In genomic region chr11:17611503-17612220, GRCh38 we compare ENCODE assay signal across 20 cellular contexts.
DNase-seq lines count a peak whose midpoint lies in the region; ATAC-seq, FAIRE-seq and TF ChIP-seq lines count a peak whose summit lies in the region.
"Had no signal": no experiment of that assay in that cellular context is flagged by ENCODE, and none has a peak within 500 bp of the region (broad histone marks: within the 10 kb centered on the region; RNA-seq: fewer than 3 reads in every experiment).

No MANE protein-coding gene starts in this region.

- H3K4me2 ChIP-seq in H1 (ENCODE audit: insufficient read depth in 1 of 2, low read depth in 2 of 2, low read length in 2 of 2) (no peak overlapping the region), neuronal stem cell (ENCODE audit: insufficient read depth, low read length, poor library complexity, severe bottlenecking) (no peak overlapping the region)
- H3K4me2 ChIP-seq: A549 had no signal

- H4K5ac ChIP-seq in H1 (ENCODE audit: insufficient read length, low read depth, low read length): no peak overlapping the region

- TF ChIP-seq RAD21 in H1 (IDR thresholded peaks at IDR 0.05 in 1 of 2, conservative IDR thresholded peaks at IDR 0.05 in 1 of 2; ENCODE audit: low read depth in 2 of 2, low read length in 2 of 2): no peak

- H2BK12ac ChIP-seq in H1 (ENCODE audit: low read depth, low read length) (no peak overlapping the region), neuronal stem cell (ENCODE audit: low read length) (no peak overlapping the region)

- no peak overlapping the region for H3K27ac Mint-ChIP-seq in activated CD8-positive, alpha-beta memory T cell treated with anti-CD3 and anti-CD28 coated beads, Interleukin-2, amount 10 ng/mL, durations not matched to agents 7 days and 5 days
- H3K27ac Mint-ChIP-seq in immature natural killer cell: no peak overlapping the region
- H3K27ac Mint-ChIP-seq: B cell had no signal

- no peak for FAIRE-seq in H1 (lab: Jason Lieb, UNC)
- FAIRE-seq: A549, D721Med, H54 had no signal

- H3K4ac ChIP-seq in H1 (replicated peaks; ENCODE audit: insufficient read length, low read depth, low read length): no peak overlapping the region
- H3K4ac ChIP-seq in neuronal stem cell (ENCODE audit: low read length): no peak overlapping the region

- no peak for ATAC-seq in activated CD8-positive, alpha-beta memory T cell treated with anti-CD3 and anti-CD28 coated beads, Interleukin-2, amount 10 ng/mL, durations not matched to agents 7 days and 5 days
- ATAC-seq in HG03196 (IDR thresholded peaks at IDR 0.05; ENCODE audit: unreplicated experiment) (no peak), HG02798 (IDR thresholded peaks at IDR 0.05; ENCODE audit: poor library complexity, unreplicated experiment) (no peak)

- H4K91ac ChIP-seq in H1 (replicated peaks; ENCODE audit: insufficient read length, low read length) (no peak overlapping the region), neuronal stem cell (ENCODE audit: low read depth, low read length, poor library complexity) (peak overlapping the region; percentile 42)

- no peaks in the 10 kb centered on the region for H3K79me2 ChIP-seq in H1 (ENCODE audit: control insufficient read depth in 1 of 2, insufficient read depth in 2 of 2, low read length in 2 of 2)

- H3K9ac ChIP-seq in H1 (replicated peaks in 1 of 4; ENCODE audit: extremely low read depth in 1 of 4, low read depth in 3 of 4, low read length in 3 of 4) (no peak overlapping the region), neuronal stem cell (ENCODE audit: low read depth, low read length, poor library complexity) (no peak overlapping the region)

- no peaks in the 10 kb centered on the region for H3K4me1 ChIP-seq in H1 (replicated peaks in 1 of 4; ENCODE audit: control insufficient read depth in 3 of 4, insufficient read depth in 4 of 4, low read length in 3 of 4)
- H3K4me1 ChIP-seq in neuronal stem cell (ENCODE audit: control insufficient read depth in 2 of 2, insufficient read depth in 1 of 2, low read depth in 1 of 2, low read length in 2 of 2): no peaks in the 10 kb centered on the region
- H3K4me1 ChIP-seq: A549 had no signal

- TF ChIP-seq EP300 in H1 (IDR thresholded peaks at IDR 0.05; ENCODE audit: borderline replicate concordance in 1 of 2, low read depth in 2 of 2, low read length in 2 of 2): no peak

- H3K27ac ChIP-seq in H1 (ENCODE audit: low read depth, low read length) (no peak overlapping the region), neuronal stem cell (replicated peaks; ENCODE audit: low read length) (no peak overlapping the region)
- H3K27ac ChIP-seq: A549 had no signal

- H4K8ac ChIP-seq in H1 (ENCODE audit: extremely low read depth, insufficient read depth, low read length) (no peak overlapping the region), neuronal stem cell (ENCODE audit: low read depth, low read length) (peak overlapping the region; percentile 48)

- no peaks in the 10 kb centered on the region for H3K23me2 ChIP-seq in H1 (ENCODE audit: low read depth, low read length)

- H2BK15ac ChIP-seq in H1 (ENCODE audit: low read length) (no peak overlapping the region), neuronal stem cell (ENCODE audit: low read length) (no peak overlapping the region)

- POLR2A ChIA-PET in H1 (lab: Charles Lee; ENCODE audit: partially characterized antibody): interaction anchor here (0.8 kb wide), 1 partner anchor 9 kb away, joined by 3 read pairs; no protein-coding TSS in a partner anchor

- H3K18ac ChIP-seq in H1 (ENCODE audit: extremely low read depth, low read length): no peak overlapping the region
- H3K18ac ChIP-seq in neuronal stem cell (ENCODE audit: low read length): peak overlapping the region; percentile 5

- peak; percentile 19 for DNase-seq in activated CD8-positive, alpha-beta memory T cell treated with anti-CD3 and anti-CD28 coated beads, Interleukin-2, amount 10 ng/mL, durations not matched to agents 7 days and 5 days
- DNase-seq in activated CD8-positive, alpha-beta memory T cell treated with anti-CD3 and anti-CD28 coated beads, Interleukin-2, amount 50 U/mL, for 4 hours: no peak
- DNase-seq in H1 (ENCODE audit: low read depth in 1 of 2, low spot score in 2 of 2) (no peak), neuronal stem cell (ENCODE audit: low spot score) (no peak), immature natural killer cell (no peak)
- DNase-seq: DMS53, Kasumi-1, NCI-H1048, NCI-H1417 treated with DMSO at 0.1 percent for 48 hours, NCI-H187, NCI-H446 treated with DMSO at 0.1 percent for 48 hours, NCI-H526 treated with DMSO at 0.1 percent for 48 hours, SHP77 had no signal

- 81% methylated on average over 13 of the region's 13 CpGs; no CpG with 5 or more reads in 1 of the 2 experiments for WGBS in H1 (ENCODE audit: extremely low coverage in 1 of 2, insufficient coverage in 1 of 2, insufficient read length in 1 of 2, insufficient replicate concordance in 2 of 2, low coverage in 1 of 2, low lambda C conversion rate in 2 of 2, missing lambda C conversion rate in 1 of 2), 2 experiments
- WGBS in neuronal stem cell (ENCODE audit: extremely low coverage in 2 of 2, insufficient read length in 2 of 2, insufficient replicate concordance in 1 of 2), 2 donors: no CpG with 5 or more reads among the region's 13 CpGs

- no peak overlapping the region for H3K56ac ChIP-seq in H1 (replicated peaks; ENCODE audit: insufficient read length, low read depth, low read length)

- no peaks in the 10 kb centered on the region for H3K9me3 Mint-ChIP-seq in activated CD8-positive, alpha-beta memory T cell treated with anti-CD3 and anti-CD28 coated beads, Interleukin-2, amount 10 ng/mL, durations not matched to agents 7 days and 5 days (ENCODE audit: low read depth)
- H3K9me3 Mint-ChIP-seq in immature natural killer cell: no peaks in the 10 kb centered on the region

- H3K4me3 ChIP-seq in H1 (ENCODE audit: extremely low read depth in 1 of 4, insufficient read depth in 2 of 4, low read depth in 3 of 4, low read length in 4 of 4): no peak overlapping the region
- H3K4me3 ChIP-seq in neuronal stem cell (ENCODE audit: low read length in 2 of 2): no peak overlapping the region
- H3K4me3 ChIP-seq: A549 had no signal

- no peak for TF ChIP-seq CTCF in H1 (IDR thresholded peaks at IDR 0.05; ENCODE audit: control extremely low read depth in 1 of 3, insufficient read depth in 1 of 3, low read depth in 1 of 3, low read length in 3 of 3)

- H3K4me1 Mint-ChIP-seq in activated CD8-positive, alpha-beta memory T cell treated with anti-CD3 and anti-CD28 coated beads, Interleukin-2, amount 10 ng/mL, durations not matched to agents 7 days and 5 days: no peaks in the 10 kb centered on the region
- H3K4me1 Mint-ChIP-seq in immature natural killer cell: no peaks in the 10 kb centered on the region
- H3K4me1 Mint-ChIP-seq: B cell, CD14-positive monocyte had no signal

- no peak overlapping the region; the same call in 1 of the 2 replicates for H2BK5ac ChIP-seq in H1 (ENCODE audit: low read depth, low read length)
- peak overlapping the region; percentile 42 for H2BK5ac ChIP-seq in neuronal stem cell (ENCODE audit: low read length)

- H2BK120ac ChIP-seq in H1 (replicated peaks; ENCODE audit: low read depth, low read length) (no peak overlapping the region), neuronal stem cell (ENCODE audit: low read depth, low read length) (no peak overlapping the region)

- H3K27me3 ChIP-seq in H1 (replicated peaks in 1 of 4; ENCODE audit: control insufficient read depth in 3 of 4, extremely low read depth in 1 of 4, insufficient read depth in 3 of 4, low read length in 3 of 4) (peaks cover 0 to 2% (median 0%) of the 10 kb centered on the region in 4 experiments; a peak in 2 of 7 replicates), neuronal stem cell (ENCODE audit: control insufficient read depth in 3 of 3, insufficient read depth in 3 of 3, low read depth in 1 of 3, low read length in 3 of 3) (peaks cover 0 to 18% (median 2%) of the 10 kb centered on the region in 3 experiments)

- TF ChIP-seq POLR2A in H1 (IDR thresholded peaks at IDR 0.05; ENCODE audit: control extremely low read depth in 1 of 2, low read depth in 2 of 2, low read length in 2 of 2): no peak

- no peaks in the 10 kb centered on the region for H3K36me3 Mint-ChIP-seq in activated CD8-positive, alpha-beta memory T cell treated with anti-CD3 and anti-CD28 coated beads, Interleukin-2, amount 10 ng/mL, durations not matched to agents 7 days and 5 days
- no peaks in the 10 kb centered on the region for H3K36me3 Mint-ChIP-seq in immature natural killer cell
- H3K36me3 Mint-ChIP-seq: CD14-positive monocyte had no signal

- H3K4me3 Mint-ChIP-seq in activated CD8-positive, alpha-beta memory T cell treated with anti-CD3 and anti-CD28 coated beads, Interleukin-2, amount 10 ng/mL, durations not matched to agents 7 days and 5 days: no peak overlapping the region
- H3K4me3 Mint-ChIP-seq in immature natural killer cell: no peak overlapping the region
- H3K4me3 Mint-ChIP-seq: B cell, CD14-positive monocyte had no signal

- no peak overlapping the region for H3K14ac ChIP-seq in H1 (ENCODE audit: insufficient read length)
- H3K14ac ChIP-seq in neuronal stem cell (ENCODE audit: low read length): no peak overlapping the region

- peaks cover 0 to 2% of the 10 kb centered on the region in 2 experiments for H4K20me1 ChIP-seq in H1 (replicated peaks in 1 of 2; ENCODE audit: control insufficient read depth in 1 of 2, insufficient read depth in 2 of 2, low read length in 2 of 2)

- CTCF ChIA-PET in activated CD8-positive, alpha-beta memory T cell treated with anti-CD3 and anti-CD28 coated beads, Interleukin-2, amount 10 ng/mL, durations not matched to agents 7 days and 5 days (lab: Charles Lee): no interaction called here
- CTCF ChIA-PET in H1 (lab: Charles Lee; ENCODE audit: partially characterized antibody): interaction anchor here (0.7 to 1.6 kb wide), 9 partner anchors 8 to 122 kb away, joined by 3 to 8 read pairs (median 4); partner anchors contain the start of gene KCNC1

- no peak overlapping the region for H2BK20ac ChIP-seq in H1 (ENCODE audit: low read length)

- peaks cover 12% of the 10 kb centered on the region for H3K27me3 Mint-ChIP-seq in activated CD8-positive, alpha-beta memory T cell treated with anti-CD3 and anti-CD28 coated beads, Interleukin-2, amount 10 ng/mL, durations not matched to agents 7 days and 5 days
- peaks cover 0 to 6% (median 2%) of the 10 kb centered on the region in 3 donors for H3K27me3 Mint-ChIP-seq in immature natural killer cell (ENCODE audit: low read depth in 3 of 3)

- H2AK5ac ChIP-seq in H1 (ENCODE audit: low read depth, low read length): peak overlapping the region; percentile 39; the same call in 1 of the 2 replicates
- H2AK5ac ChIP-seq in neuronal stem cell (ENCODE audit: low read depth, low read length): no peak overlapping the region

- no peak overlapping the region for H3K23ac ChIP-seq in H1 (ENCODE audit: insufficient read length)
- H3K23ac ChIP-seq in neuronal stem cell (ENCODE audit: low read depth, low read length, poor library complexity): peak overlapping the region; percentile 31

- H3K36me3 ChIP-seq in H1 (ENCODE audit: control insufficient read depth in 2 of 4, insufficient read depth in 4 of 4, low read length in 3 of 4) (no peaks in the 10 kb centered on the region), neuronal stem cell (replicated peaks in 1 of 2; ENCODE audit: control insufficient read depth in 2 of 2, insufficient read depth in 2 of 2, low read length in 2 of 2) (no peaks in the 10 kb centered on the region)

- H3K79me1 ChIP-seq in H1 (ENCODE audit: low read depth, low read length) (no peaks in the 10 kb centered on the region), neuronal stem cell (ENCODE audit: low read depth, low read length) (no peaks in the 10 kb centered on the region)

- H2AFZ ChIP-seq in H1 (ENCODE audit: low read length): no peak overlapping the region
- H2AFZ ChIP-seq in neuronal stem cell (ENCODE audit: low read length): no peak overlapping the region

- H3K9me3 ChIP-seq in H1 (ENCODE audit: insufficient read depth in 2 of 2, low read depth in 1 of 2, low read length in 1 of 2): no peaks in the 10 kb centered on the region
- no peaks in the 10 kb centered on the region for H3K9me3 ChIP-seq in neuronal stem cell (replicated peaks in 1 of 2; ENCODE audit: control insufficient read depth in 2 of 2, insufficient read depth in 1 of 2, low read depth in 1 of 2, low read length in 2 of 2)
- H3K9me3 ChIP-seq: A549 had no signal
